Comparison of ENCODE assay signal across 8 cellular contexts in the genomic region with DNA sequence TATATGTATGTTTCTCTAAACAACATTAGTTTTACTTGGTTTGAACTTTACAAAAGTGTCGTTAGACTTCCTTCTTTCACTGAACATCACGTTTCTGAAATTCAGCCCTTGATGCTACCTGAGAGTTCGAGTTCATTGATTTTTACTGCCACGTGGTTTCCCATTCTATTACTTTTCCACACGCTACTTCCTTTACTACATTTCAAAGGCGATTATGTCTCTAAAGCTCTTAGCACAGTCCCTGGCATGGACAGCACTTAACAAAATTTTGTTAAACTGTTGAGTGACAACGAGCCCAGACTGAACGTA. TPM values are rescaled to one million over a fixed set of nuclear protein-coding genes. Genes with fewer than 3 reads are reported as not detected.
DNase-seq lines count a peak whose midpoint lies in the region; ATAC-seq and TF ChIP-seq lines count a peak whose summit lies in the region.

No MANE protein-coding gene starts in this region.

- no peaks in the 10 kb centered on the region for H3K27me3 ChIP-seq in CD8-positive, alpha-beta T cell (ENCODE audit: insufficient read depth, low read length)
- no peaks in the 10 kb centered on the region for H3K27me3 ChIP-seq in ascending aorta

- H3K36me3 Mint-ChIP-seq in CD8-positive, alpha-beta T cell, result peaks cover 4% of the 10 kb centered on the region
- no peaks in the 10 kb centered on the region for H3K36me3 Mint-ChIP-seq in naive B cell

- peak overlapping the region; percentile 21 for H3K27ac ChIP-seq in CD8-positive, alpha-beta T cell (ENCODE audit: low read depth, low read length)
- H3K27ac ChIP-seq in ascending aorta, result peak overlapping the region in 1 of 2 donors; percentile 44

- POLR2A ChIA-PET in CD8-positive, alpha-beta T cell (lab: Charles Lee), result interaction anchor here (0.5 to 4.6 kb wide), 8 partner anchors 10 to 80 kb away, joined by 3 to 38 read pairs (median 4); partner anchors contain the start of gene ARHGAP17

- no peaks in the 10 kb centered on the region for H3K9me3 ChIP-seq in CD8-positive, alpha-beta T cell (ENCODE audit: low read length)
- no peaks in the 10 kb centered on the region for H3K9me3 ChIP-seq in ascending aorta

- peaks cover 14% of the 10 kb centered on the region for H3K4me1 ChIP-seq in CD8-positive, alpha-beta T cell (ENCODE audit: insufficient read depth, low read length)
- peaks cover 0 to 9% of the 10 kb centered on the region in 2 donors for H3K4me1 ChIP-seq in ascending aorta

- ATAC-seq in CD8-positive, alpha-beta T cell, result no peak
- ATAC-seq in HG02759 (IDR thresholded peaks at IDR 0.05; ENCODE audit: unreplicated experiment) (peak; percentile 12), naive B cell (ENCODE audit: low read depth in 2 of 2) (no peak), HG02571 (IDR thresholded peaks at IDR 0.05; ENCODE audit: unreplicated experiment) (no peak)

- H3K9me3 Mint-ChIP-seq in CD8-positive, alpha-beta T cell, result no peaks in the 10 kb centered on the region
- H3K9me3 Mint-ChIP-seq in naive B cell, result peaks cover 0 to 5% (median 0%) of the 10 kb centered on the region in 7 donors

- peak overlapping the region; percentile 54 for H3K4me3 ChIP-seq in CD8-positive, alpha-beta T cell (ENCODE audit: low read depth, low read length)
- H3K4me3 ChIP-seq in ascending aorta, result peak overlapping the region; percentile 79 to 93

- H3K36me3 ChIP-seq in CD8-positive, alpha-beta T cell (ENCODE audit: insufficient read depth, low read length), result no peaks in the 10 kb centered on the region
- H3K36me3 ChIP-seq in ascending aorta, result no peaks in the 10 kb centered on the region

- intact Hi-C loops in CD8-positive, alpha-beta T cell (cut with DNase I, micrococcal nuclease), result loop anchor here (1.0 to 5.0 kb wide), 6 partner anchors 16 to 494 kb away; partner anchors contain the start of genes ARHGAP17 (in 2 of the 2), LCMT1 (in 2 of the 2) and RBBP6 (in 2 of the 2)
- intact Hi-C loops in ascending aorta (cut with DNase I), result loop anchor here (1.0 to 10.0 kb wide), 7 partner anchors 16 to 1886 kb away; partner anchors contain the start of genes ARHGAP17, EARS2, UBFD1 and USP31

- no peak for TF ChIP-seq CTCF in CD8-positive, alpha-beta T cell (IDR thresholded peaks at IDR 0.05)
- TF ChIP-seq CTCF in ascending aorta (IDR thresholded peaks at IDR 0.05), result no peak

- CTCF ChIA-PET in CD8-positive, alpha-beta T cell (lab: Charles Lee), result interaction anchor here (1.2 to 3.0 kb wide), 4 partner anchors 10 to 80 kb away, joined by 4 to 12 read pairs (median 8); partner anchors contain the start of gene LCMT1

- no peaks in the 10 kb centered on the region for H3K27me3 Mint-ChIP-seq in CD8-positive, alpha-beta T cell (ENCODE audit: low read depth)
- H3K27me3 Mint-ChIP-seq in naive B cell, result no peaks in the 10 kb centered on the region

- no peak for DNase-seq in CD8-positive, alpha-beta T cell
- no peak for DNase-seq in ascending aorta (ENCODE audit: low spot score in 2 of 2)
- DNase-seq in naive B cell, result no peak
- no peak for DNase-seq in NCI-H1092 treated with DMSO at 0.1 percent for 48 hours (lab: John Stamatoyannopoulos, UW)
- no peak for DNase-seq in NCI-H1105 treated with DMSO at 0.1 percent for 48 hours (lab: John Stamatoyannopoulos, UW)
- no peak for DNase-seq in NCI-H1092 (lab: John Stamatoyannopoulos, UW)

- H3K27ac Mint-ChIP-seq in CD8-positive, alpha-beta T cell, result peak overlapping the region; percentile 93
- peak overlapping the region; percentile 31 to 99 (median 93) for H3K27ac Mint-ChIP-seq in naive B cell

- peaks cover 37% of the 10 kb centered on the region for H3K4me1 Mint-ChIP-seq in CD8-positive, alpha-beta T cell (ENCODE audit: low read depth)
- H3K4me1 Mint-ChIP-seq in naive B cell, result peaks cover 43 to 70% (median 60%) of the 10 kb centered on the region in 3 donors

- H3K4me3 Mint-ChIP-seq in CD8-positive, alpha-beta T cell, result peak overlapping the region; percentile 96
- H3K4me3 Mint-ChIP-seq in naive B cell, result peak overlapping the region; percentile 80 to 98 (median 91)

RNA-seq across cellular contexts. Expression of gene ARHGAP17, which starts 15.9 kb away (rescaled TPM):
- total RNA-seq in CD8-positive, alpha-beta T cell, result 10 to 100 TPM; 53.8 to 62.8 TPM
- 133 TPM for total RNA-seq in ascending aorta
- polyA plus RNA-seq in naive B cell (ENCODE audit: low read depth in 6 of 6), result 100 to 1,000 TPM in 4 of 6 donors, 10 to 100 TPM in 2; 90.5 to 200 (median 115) TPM
